1 cellular context compared by ENCODE assay signal in the genomic region with DNA sequence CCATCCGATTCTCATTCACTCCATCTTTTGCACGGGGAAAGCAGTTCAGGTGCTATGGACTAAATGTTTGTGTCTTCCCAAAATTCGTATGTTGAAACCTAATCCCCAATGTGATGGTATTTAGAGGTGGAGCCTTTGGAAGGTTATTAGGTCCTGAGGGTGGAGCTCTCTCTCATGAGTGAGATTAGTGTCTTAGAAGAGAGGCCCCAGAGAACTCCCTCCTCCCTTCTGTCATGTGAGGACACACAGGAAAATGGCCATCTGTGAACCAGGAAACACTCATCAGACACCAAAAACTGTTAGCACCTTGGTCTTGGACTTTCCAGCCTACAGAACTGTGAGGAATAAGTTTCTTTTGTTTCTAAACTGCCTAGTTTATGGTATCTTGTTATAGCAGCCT.
TF ChIP-seq lines count a peak whose summit lies in the region.

No MANE protein-coding gene starts in this region.

TF ChIP-seq in SK-N-SH, 30 proteins besides CTCF, POLR2A, EP300 and RAD21 (continued from another document):
- TF ChIP-seq, protein P1, sequence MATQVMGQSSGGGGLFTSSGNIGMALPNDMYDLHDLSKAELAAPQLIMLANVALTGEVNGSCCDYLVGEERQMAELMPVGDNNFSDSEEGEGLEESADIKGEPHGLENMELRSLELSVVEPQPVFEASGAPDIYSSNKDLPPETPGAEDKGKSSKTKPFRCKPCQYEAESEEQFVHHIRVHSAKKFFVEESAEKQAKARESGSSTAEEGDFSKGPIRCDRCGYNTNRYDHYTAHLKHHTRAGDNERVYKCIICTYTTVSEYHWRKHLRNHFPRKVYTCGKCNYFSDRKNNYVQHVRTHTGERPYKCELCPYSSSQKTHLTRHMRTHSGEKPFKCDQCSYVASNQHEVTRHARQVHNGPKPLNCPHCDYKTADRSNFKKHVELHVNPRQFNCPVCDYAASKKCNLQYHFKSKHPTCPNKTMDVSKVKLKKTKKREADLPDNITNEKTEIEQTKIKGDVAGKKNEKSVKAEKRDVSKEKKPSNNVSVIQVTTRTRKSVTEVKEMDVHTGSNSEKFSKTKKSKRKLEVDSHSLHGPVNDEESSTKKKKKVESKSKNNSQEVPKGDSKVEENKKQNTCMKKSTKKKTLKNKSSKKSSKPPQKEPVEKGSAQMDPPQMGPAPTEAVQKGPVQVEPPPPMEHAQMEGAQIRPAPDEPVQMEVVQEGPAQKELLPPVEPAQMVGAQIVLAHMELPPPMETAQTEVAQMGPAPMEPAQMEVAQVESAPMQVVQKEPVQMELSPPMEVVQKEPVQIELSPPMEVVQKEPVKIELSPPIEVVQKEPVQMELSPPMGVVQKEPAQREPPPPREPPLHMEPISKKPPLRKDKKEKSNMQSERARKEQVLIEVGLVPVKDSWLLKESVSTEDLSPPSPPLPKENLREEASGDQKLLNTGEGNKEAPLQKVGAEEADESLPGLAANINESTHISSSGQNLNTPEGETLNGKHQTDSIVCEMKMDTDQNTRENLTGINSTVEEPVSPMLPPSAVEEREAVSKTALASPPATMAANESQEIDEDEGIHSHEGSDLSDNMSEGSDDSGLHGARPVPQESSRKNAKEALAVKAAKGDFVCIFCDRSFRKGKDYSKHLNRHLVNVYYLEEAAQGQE (IDR thresholded peaks at IDR 0.05; ENCODE audit: low read depth, low read length), result no peak
- no peak for TF ChIP-seq TCF12 (IDR thresholded peaks at IDR 0.05)
- TF ChIP-seq, protein P2, sequence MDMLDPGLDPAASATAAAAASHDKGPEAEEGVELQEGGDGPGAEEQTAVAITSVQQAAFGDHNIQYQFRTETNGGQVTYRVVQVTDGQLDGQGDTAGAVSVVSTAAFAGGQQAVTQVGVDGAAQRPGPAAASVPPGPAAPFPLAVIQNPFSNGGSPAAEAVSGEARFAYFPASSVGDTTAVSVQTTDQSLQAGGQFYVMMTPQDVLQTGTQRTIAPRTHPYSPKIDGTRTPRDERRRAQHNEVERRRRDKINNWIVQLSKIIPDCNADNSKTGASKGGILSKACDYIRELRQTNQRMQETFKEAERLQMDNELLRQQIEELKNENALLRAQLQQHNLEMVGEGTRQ (IDR thresholded peaks at IDR 0.05; ENCODE audit: borderline replicate concordance, low read depth, low read length), result no peak
TF ChIP-seq in SK-N-SH: peak in this region for 0.
